In the genomic region with DNA sequence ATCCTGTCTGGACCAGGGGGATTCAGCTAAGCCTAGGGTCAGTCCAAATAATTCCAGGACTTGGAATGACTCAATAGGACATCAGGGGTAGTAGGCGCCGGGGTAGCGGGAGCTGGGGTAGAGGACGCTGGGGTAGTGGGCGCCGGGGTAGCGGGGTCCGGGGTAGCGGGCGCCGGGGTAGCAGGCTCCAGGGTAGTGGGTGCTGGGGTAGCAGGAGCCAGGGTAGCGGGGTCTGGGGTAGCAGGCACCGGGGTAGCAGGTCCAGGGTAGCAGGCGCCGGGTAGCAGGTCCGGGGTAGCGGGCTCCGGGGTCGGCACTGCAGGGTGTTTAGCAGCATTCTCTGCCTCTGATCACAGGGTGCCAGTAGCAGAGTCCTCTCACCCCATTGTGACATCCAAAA, we compare ENCODE assay signal across 29 cellular contexts.
"Had no signal": no experiment of that assay in that cellular context is flagged by ENCODE, and none has a peak within 500 bp of the region (broad histone marks: within the 10 kb centered on the region; RNA-seq: fewer than 3 reads in every experiment).

No MANE protein-coding gene starts in this region.

- H3K4me3 Mint-ChIP-seq: activated CD4-positive, alpha-beta memory T cell treated with anti-CD3 and anti-CD28 coated beads for 36 hours; activated naive CD8-positive, alpha-beta T cell treated with anti-CD3 and anti-CD28 coated beads, Interleukin-2, amount 50 U/mL, for 24 hours; activated T-cell treated with anti-CD3 and anti-CD28 coated beads, Interleukin-2, amount 50 U/mL, for 4 hours; brain; T-helper 1 cell treated with Interleukin-12 subunit alpha and Interleukin-12 subunit beta and Interleukin-4 antibody, amounts not matched to agents 30 μg/mL and 1 μg/mL, for 36 hours; WTC11 had no signal

- H3K36me3 ChIP-seq: MG63, Peyer's patch, SJSA1 had no signal

- H3K9me3 ChIP-seq: MG63, Peyer's patch, SJSA1 had no signal

- H3K4me1 ChIP-seq: Peyer's patch had no signal

- H3K4me1 Mint-ChIP-seq: activated naive CD8-positive, alpha-beta T cell treated with anti-CD3 and anti-CD28 coated beads, Interleukin-2, amount 50 U/mL, for 24 hours; brain had no signal

- H3K27ac Mint-ChIP-seq: activated CD4-positive, alpha-beta memory T cell treated with anti-CD3 and anti-CD28 coated beads for 36 hours; activated naive CD4-positive, alpha-beta T cell treated with anti-CD3 and anti-CD28 coated beads, Interleukin-2, amount 50 U/mL, for 72 hours; activated naive CD8-positive, alpha-beta T cell treated with anti-CD3 and anti-CD28 coated beads, Interleukin-2, amount 50 U/mL, for 24 hours; brain; T-helper 1 cell treated with Interleukin-12 subunit alpha and Interleukin-12 subunit beta and Interleukin-4 antibody, amounts not matched to agents 30 μg/mL and 1 μg/mL, for 36 hours; WTC11 had no signal

- H3K9me3 Mint-ChIP-seq: activated CD4-positive, alpha-beta memory T cell treated with anti-CD3 and anti-CD28 coated beads for 36 hours; activated naive CD8-positive, alpha-beta T cell treated with anti-CD3 and anti-CD28 coated beads, Interleukin-2, amount 50 U/mL, for 24 hours; activated T-cell treated with anti-CD3 and anti-CD28 coated beads, Interleukin-2, amount 50 U/mL, for 4 hours; T-helper 1 cell treated with Interleukin-12 subunit alpha and Interleukin-12 subunit beta and Interleukin-4 antibody, amounts not matched to agents 30 μg/mL and 1 μg/mL, for 36 hours had no signal

- H3K27me3 ChIP-seq: MG63, Peyer's patch, SJSA1 had no signal

- H3K36me3 Mint-ChIP-seq: activated CD4-positive, alpha-beta memory T cell treated with anti-CD3 and anti-CD28 coated beads for 36 hours; activated naive CD4-positive, alpha-beta T cell treated with anti-CD3 and anti-CD28 coated beads, Interleukin-2, amount 50 U/mL, for 72 hours; brain had no signal

- ATAC-seq: activated naive CD4-positive, alpha-beta T cell treated with anti-CD3 and anti-CD28 coated beads, Interleukin-2, amount 50 U/mL, for 72 hours; activated naive CD8-positive, alpha-beta T cell treated with anti-CD3 and anti-CD28 coated beads, Interleukin-2, amount 50 U/mL, for 24 hours; activated T-cell treated with anti-CD3 and anti-CD28 coated beads, Interleukin-2, amount 50 U/mL, for 4 hours; SK-N-SH treated with all-trans-retinoic acid at 6 μM for 48 hours had no signal

- H3K27ac ChIP-seq: Peyer's patch, RWPE1, SJSA1 had no signal

- H3K4me3 ChIP-seq: MG63, Peyer's patch, SJSA1 had no signal

- DNase-seq: activated CD4-positive, alpha-beta memory T cell treated with anti-CD3 and anti-CD28 coated beads for 36 hours; activated CD4-positive, alpha-beta T cell treated with anti-CD3 and anti-CD28 coated beads for 48 hours; activated CD4-positive, CD25-positive, alpha-beta regulatory T cell treated with anti-CD3 and anti-CD28 coated beads, Interleukin-2, amount 50 U/mL, for 72 hours; activated CD8-positive, alpha-beta memory T cell treated with anti-CD3 and anti-CD28 coated beads for 24 hours; activated effector memory CD4-positive, alpha-beta T cell treated with anti-CD3 and anti-CD28 coated beads, Interleukin-2, amount 50 U/mL, for 16 hours; activated naive CD4-positive, alpha-beta T cell treated with Interleukin-2 at 50 U/mL for 16 hours; activated naive CD8-positive, alpha-beta T cell treated with anti-CD3 and anti-CD28 coated beads, Interleukin-2, amount 50 U/mL, for 24 hours; activated T-cell treated with anti-CD3 and anti-CD28 coated beads, Interleukin-2, amount 50 U/mL, for 4 hours; amniotic stem cell; MG63; MV-4-11; NCI-H1092 treated with DMSO at 0.1 percent for 48 hours; NCI-H1417 treated with DMSO at 0.1 percent for 48 hours; NCI-H1694 treated with DMSO at 0.1 percent for 48 hours; NCI-H2029 treated with DMSO at 0.1 percent for 48 hours; NCI-H345; NCI-H510A; NCI-H526 treated with DMSO at 0.1 percent for 48 hours; Peyer's patch; SHP77; SW 1271; T-helper 9 cell had no signal
